Comparison of ENCODE assay signal across 15 cellular contexts in genomic region chr11:638616-639323, GRCh38. TPM values are rescaled to one million over a fixed set of nuclear protein-coding genes. Genes with fewer than 3 reads are reported as not detected.
DNase-seq lines count a peak whose midpoint lies in the region; ATAC-seq, FAIRE-seq and TF ChIP-seq lines count a peak whose summit lies in the region.
"Had no signal": no experiment of that assay in that cellular context is flagged by ENCODE, and none has a peak within 500 bp of the region (broad histone marks: within the 10 kb centered on the region; RNA-seq: fewer than 3 reads in every experiment).

No MANE protein-coding gene starts in this region.

- peak overlapping the region; percentile 96 for H2BK12ac ChIP-seq in H1 (ENCODE audit: low read depth, low read length)

- peaks cover 23% of the 10 kb centered on the region for H3K4me1 ChIP-seq in CD8-positive, alpha-beta T cell (ENCODE audit: insufficient read depth, low read length)
- H3K4me1 ChIP-seq in HUES64 (ENCODE audit: insufficient read depth, low read length) = peaks cover 25% of the 10 kb centered on the region
- peaks cover 0 to 30% (median 20%) of the 10 kb centered on the region in 4 experiments; a peak in 6 of 7 replicates for H3K4me1 ChIP-seq in H1 (replicated peaks in 1 of 4; ENCODE audit: control insufficient read depth in 3 of 4, insufficient read depth in 4 of 4, low read length in 3 of 4)
- peaks cover 4% of the 10 kb centered on the region for H3K4me1 ChIP-seq in psoas muscle

- H2AK5ac ChIP-seq in H1 (ENCODE audit: low read depth, low read length) = no peak overlapping the region; the same call in 1 of the 2 replicates

- peak overlapping the region; percentile 9 for H4K5ac ChIP-seq in H1 (ENCODE audit: insufficient read length, low read depth, low read length)

- no peak overlapping the region for H3K4me3 ChIP-seq in CD8-positive, alpha-beta T cell (ENCODE audit: low read depth, low read length)
- H3K4me3 ChIP-seq in HUES64 (ENCODE audit: low read length) = peak overlapping the region; percentile 57
- H3K4me3 ChIP-seq in H1 (ENCODE audit: extremely low read depth in 1 of 4, insufficient read depth in 2 of 4, low read depth in 3 of 4, low read length in 4 of 4) = peak overlapping the region; percentile 34 to 60 (median 48)
- H3K4me3 ChIP-seq in psoas muscle = no peak overlapping the region

- peak overlapping the region; percentile 93; the same call in 1 of the 2 replicates for H4K8ac ChIP-seq in H1 (ENCODE audit: extremely low read depth, insufficient read depth, low read length)

- H3K27ac ChIP-seq in CD8-positive, alpha-beta T cell (ENCODE audit: low read depth, low read length) = no peak overlapping the region
- H3K27ac ChIP-seq in HUES64 (ENCODE audit: low read depth, low read length) (peak overlapping the region; percentile 86), H1 (ENCODE audit: low read depth, low read length) (peak overlapping the region; percentile 78), psoas muscle (no peak overlapping the region)
- H3K27ac ChIP-seq: KMS-11 had no signal

- TF ChIP-seq POLR2A in H1 (IDR thresholded peaks at IDR 0.05; ENCODE audit: control extremely low read depth in 1 of 2, low read depth in 2 of 2, low read length in 2 of 2) = peak in 1 of 2 experiments; percentile 73; a peak in 2 of 3 replicates

- H4K20me1 ChIP-seq in H1 (replicated peaks in 1 of 2; ENCODE audit: control insufficient read depth in 1 of 2, insufficient read depth in 2 of 2, low read length in 2 of 2) = peaks cover 0 to 5% of the 10 kb centered on the region in 2 experiments

- no peak overlapping the region for H3K23ac ChIP-seq in H1 (ENCODE audit: insufficient read length)

- H3K4ac ChIP-seq in H1 (replicated peaks; ENCODE audit: insufficient read length, low read depth, low read length) = no peak overlapping the region

- no peak for TF ChIP-seq RAD21 in H1 (IDR thresholded peaks at IDR 0.05 in 1 of 2, conservative IDR thresholded peaks at IDR 0.05 in 1 of 2; ENCODE audit: low read depth in 2 of 2, low read length in 2 of 2)

- no peaks in the 10 kb centered on the region for H3K79me2 ChIP-seq in H1 (ENCODE audit: control insufficient read depth in 1 of 2, insufficient read depth in 2 of 2, low read length in 2 of 2)

- peaks cover 29% of the 10 kb centered on the region for H3K27me3 Mint-ChIP-seq in CD8-positive, alpha-beta T cell (ENCODE audit: low read depth)
- H3K27me3 Mint-ChIP-seq in nephron progenitor cell (ENCODE audit: low read depth, poor library complexity) = peaks cover 64% of the 10 kb centered on the region

- FAIRE-seq in H1 (lab: Jason Lieb, UNC) = peak; percentile 60
- FAIRE-seq: endometrium had no signal

- ATAC-seq in CD8-positive, alpha-beta T cell = no peak
- ATAC-seq in GM19351 (IDR thresholded peaks at IDR 0.05; ENCODE audit: unreplicated experiment) = no peak
- no peak for ATAC-seq in psoas muscle
- ATAC-seq in GM21737 (IDR thresholded peaks at IDR 0.05; ENCODE audit: unreplicated experiment) = no peak

- H2AFZ ChIP-seq in H1 (ENCODE audit: low read length) = no peak overlapping the region

- H3K27me3 ChIP-seq in CD8-positive, alpha-beta T cell (ENCODE audit: insufficient read depth, low read length) = peaks cover 4% of the 10 kb centered on the region
- H3K27me3 ChIP-seq in HUES64 (ENCODE audit: insufficient read depth, low read length) (peaks cover 62% of the 10 kb centered on the region), H1 (replicated peaks in 1 of 4; ENCODE audit: control insufficient read depth in 3 of 4, extremely low read depth in 1 of 4, insufficient read depth in 3 of 4, low read length in 3 of 4) (peaks cover 21 to 49% (median 43%) of the 10 kb centered on the region in 4 experiments), psoas muscle (ENCODE audit: insufficient read depth in 3 of 3, low read length in 2 of 3) (peaks cover 0 to 20% (median 18%) of the 10 kb centered on the region in 3 donors)

- no peak overlapping the region for H3K27ac Mint-ChIP-seq in CD8-positive, alpha-beta T cell
- no peak overlapping the region for H3K27ac Mint-ChIP-seq in nephron progenitor cell

- H3K56ac ChIP-seq in H1 (replicated peaks; ENCODE audit: insufficient read length, low read depth, low read length) = no peak overlapping the region

- H3K36me3 Mint-ChIP-seq in CD8-positive, alpha-beta T cell = no peaks in the 10 kb centered on the region
- peaks cover 9% of the 10 kb centered on the region for H3K36me3 Mint-ChIP-seq in nephron progenitor cell (ENCODE audit: low read depth)

- peak overlapping the region; percentile 64 for H2BK120ac ChIP-seq in H1 (replicated peaks; ENCODE audit: low read depth, low read length)

- H3K36me3 ChIP-seq in CD8-positive, alpha-beta T cell (ENCODE audit: insufficient read depth, low read length) = no peaks in the 10 kb centered on the region
- peaks cover 4% of the 10 kb centered on the region; the same call in 1 of the 2 replicates for H3K36me3 ChIP-seq in HUES64 (ENCODE audit: insufficient read depth, low read length)
- peaks cover 0 to 2% (median 0%) of the 10 kb centered on the region in 4 experiments; a peak in 1 of 8 replicates for H3K36me3 ChIP-seq in H1 (ENCODE audit: control insufficient read depth in 2 of 4, insufficient read depth in 4 of 4, low read length in 3 of 4)
- peaks cover 0 to 15% of the 10 kb centered on the region in 2 donors for H3K36me3 ChIP-seq in psoas muscle (ENCODE audit: insufficient read depth in 1 of 2, low read depth in 1 of 2)

- H2BK5ac ChIP-seq in H1 (ENCODE audit: low read depth, low read length) = no peak overlapping the region

- H3K23me2 ChIP-seq in H1 (ENCODE audit: low read depth, low read length) = peaks cover 21% of the 10 kb centered on the region; the same call in 1 of the 2 replicates

- peak overlapping the region; percentile 87 for H3K18ac ChIP-seq in H1 (ENCODE audit: extremely low read depth, low read length)

- H3K79me1 ChIP-seq in H1 (ENCODE audit: low read depth, low read length) = no peaks in the 10 kb centered on the region

- H2BK20ac ChIP-seq in H1 (ENCODE audit: low read length) = no peak overlapping the region; the same call in 1 of the 2 replicates

- no peak for DNase-seq in CD8-positive, alpha-beta T cell
- DNase-seq in H1 (ENCODE audit: low read depth in 1 of 2, low spot score in 2 of 2) (peak in 1 of 2 experiments; percentile 63), nephron progenitor cell (peak; percentile 47), psoas muscle (no peak)
- DNase-seq: anterior cingulate cortex, Calu3, NCI-H526 had no signal

- peaks cover 19% of the 10 kb centered on the region for H3K4me1 Mint-ChIP-seq in CD8-positive, alpha-beta T cell (ENCODE audit: low read depth)
- H3K4me1 Mint-ChIP-seq in nephron progenitor cell = peaks cover 29% of the 10 kb centered on the region

- WGBS in HUES64 = 2% methylated on average over 27 of the region's 27 CpGs
- WGBS in H1 (ENCODE audit: extremely low coverage in 1 of 2, insufficient coverage in 1 of 2, insufficient read length in 1 of 2, insufficient replicate concordance in 2 of 2, low coverage in 1 of 2, low lambda C conversion rate in 2 of 2, missing lambda C conversion rate in 1 of 2), 2 experiments = 4% methylated on average over 27 of the region's 27 CpGs; no CpG with 5 or more reads in 1 of the 2 experiments
- WGBS in psoas muscle, 3 donors = 49 to 72% (median 56%) methylated on average over 27 of the region's 27 CpGs

- TF ChIP-seq CTCF in CD8-positive, alpha-beta T cell (IDR thresholded peaks at IDR 0.05) = no peak
- no peak for TF ChIP-seq CTCF in H1 (IDR thresholded peaks at IDR 0.05; ENCODE audit: control extremely low read depth in 1 of 3, insufficient read depth in 1 of 3, low read depth in 1 of 3, low read length in 3 of 3)
- no peak for TF ChIP-seq CTCF in nephron progenitor cell (IDR thresholded peaks at IDR 0.05)
- TF ChIP-seq CTCF in psoas muscle (IDR thresholded peaks at IDR 0.05) = no peak

- H3K9ac ChIP-seq in HUES64 (ENCODE audit: low read depth, low read length) (peak overlapping the region; percentile 77), H1 (replicated peaks in 1 of 4; ENCODE audit: extremely low read depth in 1 of 4, low read depth in 3 of 4, low read length in 3 of 4) (peak overlapping the region in 3 of 4 experiments; percentile 45 to 56 (median 50); a peak in 6 of 7 replicates)
- H3K9ac ChIP-seq: KMS-11 had no signal

- H3K4me2 ChIP-seq in H1 (ENCODE audit: insufficient read depth in 1 of 2, low read depth in 2 of 2, low read length in 2 of 2) = peak overlapping the region; percentile 81 to 91
- H3K4me2 ChIP-seq: KMS-11 had no signal

- peak overlapping the region; percentile 95 for H4K91ac ChIP-seq in H1 (replicated peaks; ENCODE audit: insufficient read length, low read length)

- H3K9me3 Mint-ChIP-seq in CD8-positive, alpha-beta T cell = no peaks in the 10 kb centered on the region
- no peaks in the 10 kb centered on the region for H3K9me3 Mint-ChIP-seq in nephron progenitor cell

- intact Hi-C loops in CD8-positive, alpha-beta T cell (cut with DNase I, micrococcal nuclease) = no loop called here
- intact Hi-C loops in psoas muscle (cut with DNase I) = loop anchor here in 1 of 2 donors (5.0 kb wide), 1 partner anchor 44 kb away; no protein-coding TSS in a partner anchor

- H3K9me3 ChIP-seq in CD8-positive, alpha-beta T cell (ENCODE audit: low read length) = no peaks in the 10 kb centered on the region
- H3K9me3 ChIP-seq in HUES64 (ENCODE audit: insufficient read depth, low read depth, low read length) = no peaks in the 10 kb centered on the region
- no peaks in the 10 kb centered on the region; a peak in 1 of 4 replicates for H3K9me3 ChIP-seq in H1 (ENCODE audit: insufficient read depth in 2 of 2, low read depth in 1 of 2, low read length in 1 of 2)
- H3K9me3 ChIP-seq in psoas muscle = no peaks in the 10 kb centered on the region

- CTCF ChIA-PET in CD8-positive, alpha-beta T cell (lab: Charles Lee) = interaction anchor here (0.8 to 1.3 kb wide), 2 partner anchors 23 to 127 kb away, joined by 3 read pairs; no protein-coding TSS in a partner anchor
- CTCF ChIA-PET in H1 (lab: Charles Lee; ENCODE audit: partially characterized antibody) = interaction anchor here (0.6 to 2.0 kb wide), 6 partner anchors 21 to 131 kb away, joined by 3 to 10 read pairs (median 3); no protein-coding TSS in a partner anchor

- H3K14ac ChIP-seq in H1 (ENCODE audit: insufficient read length) = no peak overlapping the region

- no peak for TF ChIP-seq EP300 in H1 (IDR thresholded peaks at IDR 0.05; ENCODE audit: borderline replicate concordance in 1 of 2, low read depth in 2 of 2, low read length in 2 of 2)

- H2BK15ac ChIP-seq in H1 (ENCODE audit: low read length) = no peak overlapping the region; the same call in 1 of the 2 replicates

- POLR2A ChIA-PET in CD8-positive, alpha-beta T cell (lab: Charles Lee) = interaction anchor here (1.2 kb wide), 1 partner anchor 8 kb away, joined by 3 read pairs; no protein-coding TSS in a partner anchor
- POLR2A ChIA-PET in H1 (lab: Charles Lee; ENCODE audit: partially characterized antibody) = interaction anchor here (0.6 to 3.6 kb wide), 30 partner anchors 10 to 437 kb away, joined by 3 to 20 read pairs (median 4); partner anchors contain the start of genes IRF7, SCT and TALDO1

- H3K4me3 Mint-ChIP-seq in CD8-positive, alpha-beta T cell = peak overlapping the region; percentile 37
- peak overlapping the region; percentile 77 for H3K4me3 Mint-ChIP-seq in nephron progenitor cell

RNA-seq across cellular contexts. Expression of gene DRD4, which starts 1.7 kb away (rescaled TPM):
- under 1 TPM; 0.72 to 0.79 TPM for total RNA-seq in CD8-positive, alpha-beta T cell
- 2.0 TPM for polyA plus RNA-seq in HUES64 (2013, experiment 1 of 2)
- polyA plus RNA-seq in HUES64 (2013, experiment 2 of 2) = 2.2 TPM
- total RNA-seq in H1 (2021; fragmentation: NEBNext Ultra II Directional; extraction: Animal tissue kit (Norgen Biotek cat#: 25700)) = 3.3 and 3.4 TPM in 2 replicates
- polyA plus RNA-seq in H1 (2011; rRNA removed) = 4.9 and 9.7 TPM in 2 replicates
- polyA plus RNA-seq in H1 (2011; cell fraction: cytosol; rRNA removed) = 3.9 TPM
- polyA plus RNA-seq in H1 (2011; cell fraction: nucleus; rRNA removed) = 9.1 TPM
- 4.0 to 10.3 TPM (median 9.2 TPM) in 4 replicates for polyA plus RNA-seq in H1 (2012, experiment 1 of 2)
- polyA plus RNA-seq in H1 (2012, experiment 2 of 2) = 9.1 TPM
- 2.9 TPM for polyA plus RNA-seq in H1 (2013, experiment 1 of 2)
- polyA plus RNA-seq in H1 (2013, experiment 2 of 2) = 2.8 TPM
- 0.20 and 0.85 TPM in 2 replicates for polyA minus RNA-seq in H1 (2011; rRNA and poly(A)+ RNA removed)
- polyA minus RNA-seq in H1 (2011; cell fraction: cytosol; rRNA and poly(A)+ RNA removed) = 4.9 TPM
- 3.4 TPM for polyA minus RNA-seq in H1 (2011; cell fraction: nucleus; rRNA and poly(A)+ RNA removed)
- 1 to 10 TPM in 2 of 4 donors, under 1 TPM in 1, not detected in 1; 0.55 to 1.2 (median 1.1) TPM for total RNA-seq in psoas muscle
- under 1 TPM in 2 of 3 donors, not detected in 1; 0.14 to 0.18 TPM for polyA plus RNA-seq in psoas muscle
- total RNA-seq: glomerular endothelial cell had no signal

RNA-seq across cellular contexts. Expression of gene SCT, which starts 11.8 kb away (rescaled TPM):
- total RNA-seq in CD8-positive, alpha-beta T cell = not detected
- polyA plus RNA-seq in HUES64 (2013, experiment 1 of 2) = 1.7 TPM
- not detected for polyA plus RNA-seq in HUES64 (2013, experiment 2 of 2)
- total RNA-seq in H1 (2021; fragmentation: NEBNext Ultra II Directional; extraction: Animal tissue kit (Norgen Biotek cat#: 25700)) = 2.0 and 2.2 TPM in 2 replicates
- 1.7 and 3.7 TPM in 2 replicates for polyA plus RNA-seq in H1 (2011; rRNA removed)
- 1.3 TPM for polyA plus RNA-seq in H1 (2011; cell fraction: cytosol; rRNA removed)
- polyA plus RNA-seq in H1 (2011; cell fraction: nucleus; rRNA removed) = 3.1 TPM
- 1.0 to 2.0 TPM (median 1.5 TPM) in 3 of 4 replicates, not detected in the other for polyA plus RNA-seq in H1 (2012, experiment 1 of 2)
- polyA plus RNA-seq in H1 (2012, experiment 2 of 2) = not detected
- polyA plus RNA-seq in H1 (2013, experiment 1 of 2) = 1.2 TPM
- 1.4 TPM for polyA plus RNA-seq in H1 (2013, experiment 2 of 2)
- not detected in 2 replicates for polyA minus RNA-seq in H1 (2011; rRNA and poly(A)+ RNA removed)
- not detected for polyA minus RNA-seq in H1 (2011; cell fraction: cytosol; rRNA and poly(A)+ RNA removed)
- polyA minus RNA-seq in H1 (2011; cell fraction: nucleus; rRNA and poly(A)+ RNA removed) = not detected
- total RNA-seq in psoas muscle = 1 to 10 TPM in 2 of 4 donors, under 1 TPM in 1, not detected in 1; 0.89 to 4.8 (median 1.8) TPM
- polyA plus RNA-seq in psoas muscle = under 1 TPM in 1 of 3 donors, not detected in 2; 0.44 TPM
- total RNA-seq: Calu3, glomerular endothelial cell, mesenteric fat pad, renal cortical epithelial cell had no signal

RNA-seq across cellular contexts. Expression of gene CDHR5, which starts 14.0 kb away (rescaled TPM):
- total RNA-seq in CD8-positive, alpha-beta T cell = not detected
- not detected for polyA plus RNA-seq in HUES64 (2013, experiment 1 of 2)
- polyA plus RNA-seq in HUES64 (2013, experiment 2 of 2) = not detected
- 0.11 TPM in 1 of 2 replicates, not detected in the other for total RNA-seq in H1 (2021; fragmentation: NEBNext Ultra II Directional; extraction: Animal tissue kit (Norgen Biotek cat#: 25700))
- 0.02 TPM in 1 of 2 replicates, not detected in the other for polyA plus RNA-seq in H1 (2011; rRNA removed)
- 0.01 TPM for polyA plus RNA-seq in H1 (2011; cell fraction: cytosol; rRNA removed)
- 0.21 TPM for polyA plus RNA-seq in H1 (2011; cell fraction: nucleus; rRNA removed)
- polyA plus RNA-seq in H1 (2012, experiment 1 of 2) = 0.04 to 0.20 TPM (median 0.14 TPM) in 3 of 4 replicates, not detected in the other
- not detected for polyA plus RNA-seq in H1 (2012, experiment 2 of 2)
- polyA plus RNA-seq in H1 (2013, experiment 1 of 2) = 0.02 TPM
- polyA plus RNA-seq in H1 (2013, experiment 2 of 2) = not detected
- not detected in 2 replicates for polyA minus RNA-seq in H1 (2011; rRNA and poly(A)+ RNA removed)
- polyA minus RNA-seq in H1 (2011; cell fraction: cytosol; rRNA and poly(A)+ RNA removed) = not detected
- polyA minus RNA-seq in H1 (2011; cell fraction: nucleus; rRNA and poly(A)+ RNA removed) = not detected
- total RNA-seq in psoas muscle = under 1 TPM in 1 of 4 donors, not detected in 3; 0.20 TPM
- polyA plus RNA-seq in psoas muscle = under 1 TPM in 2 of 3 donors, not detected in 1; 0.07 to 0.34 TPM
- total RNA-seq: glomerular endothelial cell had no signal

RNA-seq across cellular contexts. Expression of gene IRF7, which starts 23.0 kb away (rescaled TPM):
- 100 to 1,000 TPM; 102 to 106 TPM for total RNA-seq in CD8-positive, alpha-beta T cell
- 6.0 TPM for polyA plus RNA-seq in HUES64 (2013, experiment 1 of 2)
- 4.6 TPM for polyA plus RNA-seq in HUES64 (2013, experiment 2 of 2)
- total RNA-seq in H1 (2021; fragmentation: NEBNext Ultra II Directional; extraction: Animal tissue kit (Norgen Biotek cat#: 25700)) = 9.4 and 9.6 TPM in 2 replicates
- polyA plus RNA-seq in H1 (2011; rRNA removed) (9.1 and 12.8 TPM in 2 replicates), psoas muscle (10 to 100 TPM in 2 of 3 donors, 1 to 10 TPM in 1; 9.4 to 13.2 (median 12.9) TPM)
- polyA plus RNA-seq in H1 (2011; cell fraction: cytosol; rRNA removed) = 7.8 TPM
- polyA plus RNA-seq in H1 (2011; cell fraction: nucleus; rRNA removed) = 27.9 TPM
- 3.5 to 9.8 TPM (median 8.6 TPM) in 4 replicates for polyA plus RNA-seq in H1 (2012, experiment 1 of 2)
- polyA plus RNA-seq in H1 (2012, experiment 2 of 2) = 5.0 TPM
- polyA plus RNA-seq in H1 (2013, experiment 1 of 2) = 4.5 TPM
- polyA plus RNA-seq in H1 (2013, experiment 2 of 2) = 3.8 TPM
- polyA minus RNA-seq in H1 (2011; rRNA and poly(A)+ RNA removed) = 3.3 and 4.2 TPM in 2 replicates
- 3.7 TPM for polyA minus RNA-seq in H1 (2011; cell fraction: cytosol; rRNA and poly(A)+ RNA removed)
- polyA minus RNA-seq in H1 (2011; cell fraction: nucleus; rRNA and poly(A)+ RNA removed) = 27.8 TPM
- 10 to 100 TPM in 3 of 4 donors, 1 to 10 TPM in 1; 7.5 to 23.1 (median 15.2) TPM for total RNA-seq in psoas muscle

RNA-seq across cellular contexts. Expression of gene DEAF1, which starts 56.3 kb away (rescaled TPM):
- total RNA-seq in CD8-positive, alpha-beta T cell = 100 to 1,000 TPM; 131 to 139 TPM
- polyA plus RNA-seq in HUES64 (2013, experiment 1 of 2) = 41.2 TPM
- 53.1 TPM for polyA plus RNA-seq in HUES64 (2013, experiment 2 of 2)
- 53.7 and 58.4 TPM in 2 replicates for total RNA-seq in H1 (2021; fragmentation: NEBNext Ultra II Directional; extraction: Animal tissue kit (Norgen Biotek cat#: 25700))
- 47.3 and 64.7 TPM in 2 replicates for polyA plus RNA-seq in H1 (2011; rRNA removed)
- polyA plus RNA-seq in H1 (2011; cell fraction: cytosol; rRNA removed) = 56.1 TPM
- polyA plus RNA-seq in H1 (2011; cell fraction: nucleus; rRNA removed) = 53.5 TPM
- 30.0 to 53.4 TPM (median 44.3 TPM) in 4 replicates for polyA plus RNA-seq in H1 (2012, experiment 1 of 2)
- polyA plus RNA-seq in H1 (2012, experiment 2 of 2) = 49.0 TPM
- polyA plus RNA-seq in H1 (2013, experiment 1 of 2) = 21.9 TPM
- polyA plus RNA-seq in H1 (2013, experiment 2 of 2) = 22.9 TPM
- polyA minus RNA-seq in H1 (2011; rRNA and poly(A)+ RNA removed) = 24.3 and 26.2 TPM in 2 replicates
- polyA minus RNA-seq in H1 (2011; cell fraction: cytosol; rRNA and poly(A)+ RNA removed) = 30.0 TPM
- polyA minus RNA-seq in H1 (2011; cell fraction: nucleus; rRNA and poly(A)+ RNA removed) = 31.6 TPM
- 10 to 100 TPM; 15.0 to 30.0 (median 21.0) TPM for total RNA-seq in psoas muscle
- polyA plus RNA-seq in psoas muscle = 10 to 100 TPM; 12.5 to 18.1 (median 15.3) TPM

Comparison
In these comparisons a context has a peak if more than half of its experiments do, and no peak if none do; other contexts are left out.
1. H3K27ac ChIP-seq: peak in HUES64 (single experiment) and H1 (single experiment); none in CD8-positive, alpha-beta T cell (single experiment) and psoas muscle (single experiment).
2. H3K4me3 ChIP-seq: peak in HUES64 (single experiment) and H1 (4 of 4); none in CD8-positive, alpha-beta T cell (single experiment) and psoas muscle (single experiment).